ENCODE assay signal across 1 cellular context in genomic region chr2:19358242-19359020, GRCh38.
TF ChIP-seq lines count a peak whose summit lies in the region.

OSR1 (minus strand) TSS chr2:19358623; CDS start chr2:19353805, 4,818 bp downstream.

TF ChIP-seq in H1, 55 proteins besides CTCF, POLR2A, EP300 and RAD21 (continued from another document):
- peak; percentile 52; the same call in 1 of the 2 replicates for TF ChIP-seq E2F6 (IDR thresholded peaks at IDR 0.05)
